Comparison of ENCODE assay signal across 28 cellular contexts in genomic region chr15:101669744-101670143, GRCh38. TPM values are rescaled to one million over a fixed set of nuclear protein-coding genes. Genes with fewer than 3 reads are reported as not detected.
DNase-seq lines count a peak whose midpoint lies in the region; ATAC-seq and TF ChIP-seq lines count a peak whose summit lies in the region.
"Had no signal": no experiment of that assay in that cellular context is flagged by ENCODE, and none has a peak within 500 bp of the region (broad histone marks: within the 10 kb centered on the region; RNA-seq: fewer than 3 reads in every experiment).

No MANE protein-coding gene starts in this region.

- no peak overlapping the region for H3K9ac ChIP-seq in adipocyte (ENCODE audit: low read length)
- H3K9ac ChIP-seq: neural progenitor cell, SK-N-SH had no signal

- no peaks in the 10 kb centered on the region for H3K4me1 ChIP-seq in adipocyte (ENCODE audit: control insufficient read depth, insufficient read depth, low read length)
- H3K4me1 ChIP-seq: body of pancreas, gastroesophageal sphincter, neural progenitor cell, testis had no signal

- no peaks in the 10 kb centered on the region for H3K27me3 ChIP-seq in adipocyte (replicated peaks; ENCODE audit: control insufficient read depth, insufficient read depth, low read length)
- H3K27me3 ChIP-seq: body of pancreas, gastroesophageal sphincter, neural progenitor cell, testis had no signal

- DNase-seq in ELR (ENCODE audit: low read depth) (peak; percentile 17), MV-4-11 (lab: John Stamatoyannopoulos, UW) (peak; percentile 51), adipocyte (ENCODE audit: low read depth) (peak; percentile 52), fibroblast of villous mesenchyme (ENCODE audit: low read depth) (peak; percentile 42), NCI-H1417 treated with DMSO at 0.1 percent for 48 hours (lab: John Stamatoyannopoulos, UW) (no peak), NCI-H1105 (lab: John Stamatoyannopoulos, UW) (no peak)
- DNase-seq: activated CD4-positive, alpha-beta T cell treated with anti-CD3 and anti-CD28 coated beads for 1 hour; activated effector memory CD4-positive, alpha-beta T cell treated with anti-CD3 and anti-CD28 coated beads, Interleukin-2, amount 50 U/mL, for 16 hours; body of pancreas; Calu3; DMS79 treated with DMSO at 0.1 percent for 48 hours; effector CD8-positive, alpha-beta T cell; hypothalamus; mesendoderm; NCI-H1105 treated with DMSO at 0.1 percent for 48 hours; NCI-H2081 treated with DMSO at 0.1 percent for 48 hours; NCI-H345; NCI-H82; posterior cingulate gyrus; SK-N-SH; stimulated activated CD4-positive, alpha-beta T cell treated with anti-CD3 and anti-CD28 coated beads, Interleukin-4, amount 100 ng/mL, for 4 hours; stimulated activated naive CD4-positive, alpha-beta T cell; testis had no signal

- no peak for TF ChIP-seq CTCF in fibroblast of villous mesenchyme (IDR thresholded peaks at IDR 0.05; ENCODE audit: insufficient read depth, low read depth, low read length)

- ATAC-seq in GM18519 (IDR thresholded peaks at IDR 0.05; ENCODE audit: low FRiP score, unreplicated experiment) = no peak
- ATAC-seq: body of pancreas, gastroesophageal sphincter, left lobe of liver, sciatic nerve had no signal

- no peak overlapping the region for H3K4me3 ChIP-seq in adipocyte (ENCODE audit: low read length)
- H3K4me3 ChIP-seq in fibroblast of villous mesenchyme (ENCODE audit: low read depth, low read length) = no peak overlapping the region
- H3K4me3 ChIP-seq: body of pancreas, gastroesophageal sphincter, neural progenitor cell, testis had no signal

- peaks cover 5% of the 10 kb centered on the region for H3K9me3 ChIP-seq in adipocyte (ENCODE audit: control insufficient read depth, low read length)
- H3K9me3 ChIP-seq: body of pancreas, gastroesophageal sphincter, SK-N-SH, testis had no signal

- H3K36me3 ChIP-seq in adipocyte (ENCODE audit: control insufficient read depth, insufficient read depth, low read length, severe bottlenecking) = peaks cover 44% of the 10 kb centered on the region
- H3K36me3 ChIP-seq: neural progenitor cell had no signal

RNA-seq across cellular contexts. Expression of gene TM2D3, which starts 17.6 kb away (rescaled TPM):
- 36.7 and 48.4 TPM in 2 replicates for total RNA-seq in fibroblast of villous mesenchyme

RNA-seq across cellular contexts. Expression of gene TARS3, which starts 54.5 kb away (rescaled TPM):
- 13.8 and 13.9 TPM in 2 replicates for total RNA-seq in fibroblast of villous mesenchyme

Comparison
In these comparisons a context has a peak if more than half of its experiments do, and no peak if none do; other contexts are left out.
1. DNase-seq: peak in ELR (single experiment), MV-4-11 (single experiment), adipocyte (single experiment) and fibroblast of villous mesenchyme (single experiment); none in NCI-H1417 treated with DMSO at 0.1 percent for 48 hours (single experiment) and NCI-H1105 (single experiment).